8 cellular contexts compared by ENCODE assay signal in the genomic region with DNA sequence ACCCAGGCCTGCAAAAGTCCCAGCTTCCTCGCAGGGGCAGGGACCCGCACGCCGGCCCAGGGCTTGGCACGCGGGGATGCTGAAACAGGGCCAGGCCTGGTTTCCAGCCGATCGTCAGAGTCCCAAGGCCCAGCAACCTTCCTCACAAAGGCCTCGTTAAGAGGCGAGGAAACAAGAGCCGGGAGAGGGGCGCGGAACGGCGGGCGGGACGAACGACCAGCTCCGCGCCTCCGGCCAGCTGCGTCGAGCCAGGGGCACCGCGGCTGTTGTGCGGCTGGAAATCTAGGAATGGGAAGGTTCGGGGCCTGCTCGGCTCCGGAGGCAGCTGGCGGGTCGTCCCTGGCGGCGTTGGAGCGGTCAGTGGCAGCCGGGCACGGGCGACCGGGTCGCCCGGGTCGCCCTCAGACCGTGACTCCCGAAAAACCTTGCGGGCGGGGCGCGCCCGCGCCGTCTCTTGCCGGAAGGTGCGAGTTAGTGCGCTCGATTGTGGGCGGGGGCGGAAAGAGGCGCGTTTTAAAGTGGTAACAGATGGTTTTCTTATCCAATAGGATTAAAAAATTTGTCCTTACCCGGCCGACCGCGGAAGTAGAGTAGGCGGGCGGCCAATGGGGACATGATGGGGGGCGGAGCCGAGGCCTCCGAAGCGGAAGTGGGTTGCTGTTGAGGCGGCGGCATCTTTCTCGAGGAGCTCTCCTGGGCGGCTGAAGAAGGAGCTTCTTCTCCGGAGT. TPM values are rescaled to one million over a fixed set of nuclear protein-coding genes. Genes with fewer than 3 reads are reported as not detected.
DNase-seq lines count a peak whose midpoint lies in the region; ATAC-seq and TF ChIP-seq lines count a peak whose summit lies in the region.

A gene with protein sequence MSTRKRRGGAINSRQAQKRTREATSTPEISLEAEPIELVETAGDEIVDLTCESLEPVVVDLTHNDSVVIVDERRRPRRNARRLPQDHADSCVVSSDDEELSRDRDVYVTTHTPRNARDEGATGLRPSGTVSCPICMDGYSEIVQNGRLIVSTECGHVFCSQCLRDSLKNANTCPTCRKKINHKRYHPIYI (plus strand): TSS at position 643 of the 728 bp plus-strand sequence. CDS start 21,388 bp downstream, outside the sequence.

- H3K4me3 Mint-ChIP-seq in activated naive CD8-positive, alpha-beta T cell treated with anti-CD3 and anti-CD28 coated beads, Interleukin-2, amount 50 U/mL, for 24 hours = peak within 1 kb of the TSS; percentile 96

- ATAC-seq in HG02763 (IDR thresholded peaks at IDR 0.05; ENCODE audit: unreplicated experiment) = peak; percentile 80
- peak; percentile 84 for ATAC-seq in activated naive CD8-positive, alpha-beta T cell treated with anti-CD3 and anti-CD28 coated beads, Interleukin-2, amount 50 U/mL, for 24 hours

- TF ChIP-seq EP300 in transverse colon (IDR thresholded peaks at IDR 0.05; ENCODE audit: low read depth) = no peak

- peak within 1 kb of the TSS; percentile 82 for H2BK5ac ChIP-seq in trophoblast cell (ENCODE audit: low read depth, low read length, poor library complexity)

- peak within 1 kb of the TSS; percentile 84 for H3K4me3 ChIP-seq in GM12865 (ENCODE audit: low read depth, low read length)
- H3K4me3 ChIP-seq in cardiac muscle cell = peak within 1 kb of the TSS; percentile 80
- peak within 1 kb of the TSS; percentile 90 for H3K4me3 ChIP-seq in trophoblast cell (ENCODE audit: low read depth, low read length)
- peak within 1 kb of the TSS; percentile 81 to 99 (median 96) for H3K4me3 ChIP-seq in transverse colon

- peak within 1 kb of the TSS; percentile 95 for H4K12ac ChIP-seq in trophoblast cell (ENCODE audit: low read depth, low read length)

- no peaks in the 10 kb centered on the region for H3K9me3 Mint-ChIP-seq in activated naive CD8-positive, alpha-beta T cell treated with anti-CD3 and anti-CD28 coated beads, Interleukin-2, amount 50 U/mL, for 24 hours

- H4K91ac ChIP-seq in trophoblast cell (ENCODE audit: low read depth, low read length) = peak within 1 kb of the TSS; percentile 91

- peaks cover 28% of the 10 kb centered on the region for H3K79me2 ChIP-seq in trophoblast cell (ENCODE audit: control insufficient read depth, insufficient read depth, low read length, poor library complexity)

- DNase-seq in GM12865 (ENCODE audit: low read depth) (peak; percentile 98), NCI-H1417 treated with DMSO at 0.1 percent for 48 hours (lab: John Stamatoyannopoulos, UW) (peak; percentile 83), SW480 (ENCODE audit: low spot score) (peak; percentile 94), cardiac muscle cell (ENCODE audit: low read depth in 1 of 2, low spot score in 1 of 2) (peak; percentile 97), trophoblast cell (peak; percentile 96 to 97), transverse colon (peak; percentile 98)
- peak; percentile 94 for DNase-seq in activated naive CD8-positive, alpha-beta T cell treated with anti-CD3 and anti-CD28 coated beads, Interleukin-2, amount 50 U/mL, for 24 hours

- peak within 1 kb of the TSS; percentile 96 for H4K8ac ChIP-seq in trophoblast cell (ENCODE audit: low read depth, low read length)

- H3K14ac ChIP-seq in trophoblast cell (ENCODE audit: low read length) = peak within 1 kb of the TSS; percentile 98

- peak within 1 kb of the TSS; percentile 93 for H3K9ac ChIP-seq in trophoblast cell (ENCODE audit: low read length)

- no peak within 1 kb of the TSS for H3K23ac ChIP-seq in trophoblast cell (ENCODE audit: low read length)

- H3K27me3 Mint-ChIP-seq in activated naive CD8-positive, alpha-beta T cell treated with anti-CD3 and anti-CD28 coated beads, Interleukin-2, amount 50 U/mL, for 24 hours = no peaks in the 10 kb centered on the region

- peak; percentile 87 for TF ChIP-seq POLR2A in transverse colon (IDR thresholded peaks at IDR 0.05)

- WGBS in trophoblast cell (ENCODE audit: extremely low coverage, insufficient coverage, insufficient read length) = no CpG with 5 or more reads among the region's 73 CpGs
- WGBS in transverse colon (ENCODE audit: low coverage in 1 of 2), 2 donors = 1% methylated on average over 66 of the region's 73 CpGs; no CpG with 5 or more reads in 1 of the 2 donors

- intact Hi-C loops in transverse colon (cut with DNase I; ENCODE audit: low total_unique reads) = loop anchor here (1.0 kb wide), 1 partner anchor 32 kb away; no protein-coding TSS in a partner anchor

- in situ Hi-C loops in transverse colon (cut with MboI; ENCODE audit: low pct_ligation_motif_present in 1 of 4, low pct_unique_long_range_greater_than_20kb in 1 of 4, low sequenced_read_pairs in 3 of 4) = loop anchor here in 1 of 4 donors (25.0 kb wide), 1 partner anchor 231 kb away; a partner anchor contains a TSS

- peak within 1 kb of the TSS; percentile 90 for H3K4me2 ChIP-seq in trophoblast cell (ENCODE audit: low read length)

- H3K79me1 ChIP-seq in trophoblast cell (ENCODE audit: low read length) = peaks cover 14% of the 10 kb centered on the region

- H3K27me3 ChIP-seq in cardiac muscle cell (no peaks in the 10 kb centered on the region), trophoblast cell (ENCODE audit: insufficient read depth, low read length) (peaks cover 2% of the 10 kb centered on the region), transverse colon (no peaks in the 10 kb centered on the region)

- H3K9me3 ChIP-seq in cardiac muscle cell (ENCODE audit: low read depth) = no peaks in the 10 kb centered on the region
- H3K9me3 ChIP-seq in trophoblast cell (ENCODE audit: insufficient read depth, low read depth, low read length) = no peaks in the 10 kb centered on the region
- no peaks in the 10 kb centered on the region for H3K9me3 ChIP-seq in transverse colon

- H3K36me3 Mint-ChIP-seq in activated naive CD8-positive, alpha-beta T cell treated with anti-CD3 and anti-CD28 coated beads, Interleukin-2, amount 50 U/mL, for 24 hours (ENCODE audit: low read depth) = peaks cover 40% of the 10 kb centered on the region

- H3K4ac ChIP-seq in trophoblast cell (ENCODE audit: low read depth, low read length) = peak within 1 kb of the TSS; percentile 99

- peak within 1 kb of the TSS; percentile 94 for H3K27ac Mint-ChIP-seq in activated naive CD8-positive, alpha-beta T cell treated with anti-CD3 and anti-CD28 coated beads, Interleukin-2, amount 50 U/mL, for 24 hours

- H2AK5ac ChIP-seq in trophoblast cell (ENCODE audit: low read length) = peak within 1 kb of the TSS; percentile 95

- H2AFZ ChIP-seq in trophoblast cell (ENCODE audit: insufficient read depth, low read length, poor library complexity) = peak within 1 kb of the TSS; percentile 90

- H3K36me3 ChIP-seq in cardiac muscle cell (peaks cover 14% of the 10 kb centered on the region), trophoblast cell (ENCODE audit: control insufficient read depth in 1 of 2, insufficient read depth in 2 of 2, low read length in 2 of 2) (peaks cover 14 to 16% of the 10 kb centered on the region in 2 experiments), transverse colon (peaks cover 0 to 8% (median 2%) of the 10 kb centered on the region in 4 donors)

- H3K4me1 ChIP-seq in cardiac muscle cell (ENCODE audit: low read depth) (peaks cover 14% of the 10 kb centered on the region), trophoblast cell (ENCODE audit: control insufficient read depth in 1 of 2, insufficient read depth in 2 of 2, low read length in 2 of 2) (peaks cover 5 to 10% of the 10 kb centered on the region in 2 experiments), transverse colon (peaks cover 11 to 33% (median 26%) of the 10 kb centered on the region in 4 donors)

- peak within 1 kb of the TSS; percentile 85 for H3K18ac ChIP-seq in trophoblast cell (ENCODE audit: low read length)

- H2BK120ac ChIP-seq in trophoblast cell (ENCODE audit: insufficient read depth, low read length, poor library complexity) = peak within 1 kb of the TSS; percentile 86

- peaks cover 56% of the 10 kb centered on the region for H3K4me1 Mint-ChIP-seq in activated naive CD8-positive, alpha-beta T cell treated with anti-CD3 and anti-CD28 coated beads, Interleukin-2, amount 50 U/mL, for 24 hours

- H2BK12ac ChIP-seq in trophoblast cell (ENCODE audit: low read length) = no peak within 1 kb of the TSS

- TF ChIP-seq CTCF in GM12865 (IDR thresholded peaks at IDR 0.05; ENCODE audit: insufficient read depth, low read depth, low read length, missing control alignments) = no peak
- TF ChIP-seq CTCF in cardiac muscle cell (IDR thresholded peaks at IDR 0.05; ENCODE audit: low read depth, low read length) = no peak
- peak in 1 of 5 experiments; percentile 8 for TF ChIP-seq CTCF in transverse colon (IDR thresholded peaks at IDR 0.05)

- H3K27ac ChIP-seq in cardiac muscle cell (peak within 1 kb of the TSS; percentile 91), trophoblast cell (ENCODE audit: low read depth, low read length) (peak within 1 kb of the TSS; percentile 60), transverse colon (peak within 1 kb of the TSS; percentile 97 to 99 (median 98))

RNA-seq across cellular contexts. Expression of the gene that starts here (rescaled TPM):
- total RNA-seq in cardiac muscle cell = 58.7 and 58.8 TPM in 2 replicates
- polyA plus RNA-seq in cardiac muscle cell = 56.8 and 81.1 TPM in 2 replicates
- 42.2 and 43.1 TPM in 2 replicates for polyA plus RNA-seq in trophoblast cell (2013)
- total RNA-seq in transverse colon = 10 to 100 TPM; 20.9 to 50.5 (median 35.8) TPM

Comparison
In these comparisons a context has a peak if more than half of its experiments do, and no peak if none do; other contexts are left out.
1. Peak in every context shown above with its lines: DNase-seq, ATAC-seq, H3K4me3 ChIP-seq and H3K27ac ChIP-seq.